ENCODE assay signal across 16 cellular contexts in genomic region chr6:157531169-157531985, GRCh38.
DNase-seq lines count a peak whose midpoint lies in the region; TF ChIP-seq lines count a peak whose summit lies in the region.
"Had no signal": no experiment of that assay in that cellular context is flagged by ENCODE, and none has a peak within 500 bp of the region (broad histone marks: within the 10 kb centered on the region; RNA-seq: fewer than 3 reads in every experiment).

No MANE protein-coding gene starts in this region.

- H3K4me1 ChIP-seq in trophoblast cell (ENCODE audit: control insufficient read depth in 1 of 2, insufficient read depth in 2 of 2, low read length in 2 of 2) = peaks cover 20 to 28% of the 10 kb centered on the region in 2 experiments
- peaks cover 10% of the 10 kb centered on the region for H3K4me1 ChIP-seq in BE2C
- H3K4me1 ChIP-seq in esophagus squamous epithelium = peaks cover 14 to 41% (median 18%) of the 10 kb centered on the region in 3 donors

- no peak overlapping the region for H2BK5ac ChIP-seq in trophoblast cell (ENCODE audit: low read depth, low read length, poor library complexity)

- H3K27ac ChIP-seq in trophoblast cell (ENCODE audit: low read depth, low read length) (no peak overlapping the region), esophagus squamous epithelium (no peak overlapping the region)
- H3K27ac ChIP-seq: VCaP had no signal

- peaks cover 3% of the 10 kb centered on the region for H3K79me1 ChIP-seq in trophoblast cell (ENCODE audit: low read length)

- WGBS in trophoblast cell (ENCODE audit: extremely low coverage, insufficient coverage, insufficient read length) = no CpG with 5 or more reads among the region's 25 CpGs
- WGBS in esophagus squamous epithelium, 2 donors = 92 to 95% methylated on average over 11 to 21 of the region's 25 CpGs

- no peak overlapping the region for H3K4me2 ChIP-seq in trophoblast cell (ENCODE audit: low read length)
- H3K4me2 ChIP-seq: smooth muscle cell had no signal

- H3K4me3 ChIP-seq in trophoblast cell (ENCODE audit: low read depth, low read length) (no peak overlapping the region), BE2C (ENCODE audit: low read depth, low read length) (no peak overlapping the region), esophagus squamous epithelium (no peak overlapping the region)
- H3K4me3 ChIP-seq: MG63 had no signal

- H3K27me3 ChIP-seq in trophoblast cell (ENCODE audit: insufficient read depth, low read length) = no peaks in the 10 kb centered on the region
- H3K27me3 ChIP-seq in BE2C = no peaks in the 10 kb centered on the region
- peaks cover 0 to 12% (median 0%) of the 10 kb centered on the region in 4 donors for H3K27me3 ChIP-seq in esophagus squamous epithelium
- H3K27me3 ChIP-seq: MG63 had no signal

- H3K14ac ChIP-seq in trophoblast cell (ENCODE audit: low read length) = no peak overlapping the region

- peaks cover 2% of the 10 kb centered on the region for H3K9me3 ChIP-seq in trophoblast cell (ENCODE audit: insufficient read depth, low read depth, low read length)
- no peaks in the 10 kb centered on the region for H3K9me3 ChIP-seq in BE2C
- H3K9me3 ChIP-seq in esophagus squamous epithelium = no peaks in the 10 kb centered on the region
- H3K9me3 ChIP-seq: MG63 had no signal

- H3K18ac ChIP-seq in trophoblast cell (ENCODE audit: low read length) = peak overlapping the region; percentile 14

- H2BK120ac ChIP-seq in trophoblast cell (ENCODE audit: insufficient read depth, low read length, poor library complexity) = no peak overlapping the region

- TF ChIP-seq CTCF in BE2C (IDR thresholded peaks at IDR 0.05; ENCODE audit: low read depth, low read length) (no peak), esophagus squamous epithelium (IDR thresholded peaks at IDR 0.05) (no peak)

- H4K12ac ChIP-seq in trophoblast cell (ENCODE audit: low read depth, low read length) = no peak overlapping the region

- no peak overlapping the region for H3K9ac ChIP-seq in trophoblast cell (ENCODE audit: low read length)

- H4K8ac ChIP-seq in trophoblast cell (ENCODE audit: low read depth, low read length) = no peak overlapping the region

- H3K4ac ChIP-seq in trophoblast cell (ENCODE audit: low read depth, low read length) = no peak overlapping the region

- H4K91ac ChIP-seq in trophoblast cell (ENCODE audit: low read depth, low read length) = no peak overlapping the region

- H3K23ac ChIP-seq in trophoblast cell (ENCODE audit: low read length) = no peak overlapping the region

- H2AFZ ChIP-seq in trophoblast cell (ENCODE audit: insufficient read depth, low read length, poor library complexity) = no peak overlapping the region

- no peak overlapping the region for H2BK12ac ChIP-seq in trophoblast cell (ENCODE audit: low read length)

- H2AK5ac ChIP-seq in trophoblast cell (ENCODE audit: low read length) = no peak overlapping the region

- TF ChIP-seq POLR2A in esophagus squamous epithelium (IDR thresholded peaks at IDR 0.05) = no peak

- H3K36me3 ChIP-seq in trophoblast cell (ENCODE audit: control insufficient read depth in 1 of 2, insufficient read depth in 2 of 2, low read length in 2 of 2) (no peaks in the 10 kb centered on the region), BE2C (no peaks in the 10 kb centered on the region), esophagus squamous epithelium (no peaks in the 10 kb centered on the region)
- H3K36me3 ChIP-seq: MG63 had no signal

- DNase-seq in DMS53 treated with DMSO at 0.1 percent for 48 hours (lab: John Stamatoyannopoulos, UW; ENCODE audit: unreplicated experiment) = peak; percentile 46
- peak; percentile 64 for DNase-seq in SW480 (ENCODE audit: low spot score)
- DNase-seq in iPS-NIHi7 (ENCODE audit: extremely low spot score) = peak; percentile 61
- no peak for DNase-seq in trophoblast cell
- no peak for DNase-seq in BE2C
- no peak for DNase-seq in NCI-H2227 treated with DMSO at 0.1 percent for 48 hours (lab: John Stamatoyannopoulos, UW)
- no peak for DNase-seq in NOMO-1 treated with DMSO at 0.1 percent for 48 hours (lab: John Stamatoyannopoulos, UW; ENCODE audit: unreplicated experiment)
- no peak for DNase-seq in esophagus squamous epithelium (lab: John Stamatoyannopoulos, UW)
- DNase-seq: activated CD8-positive, alpha-beta T cell treated with anti-CD3 and anti-CD28 coated beads for 36 hours; activated T-cell treated with anti-CD3 and anti-CD28 coated beads, Interleukin-2, amount 50 U/mL, for 72 hours; MG63; NCI-H2081; RPMI8226; stimulated activated naive CD4-positive, alpha-beta T cell treated with Interleukin-2 at 50 U/mL for 16 hours had no signal

- intact Hi-C loops in esophagus squamous epithelium (cut with DNase I) = no loop called here

- H3K79me2 ChIP-seq in trophoblast cell (ENCODE audit: control insufficient read depth, insufficient read depth, low read length, poor library complexity) = no peaks in the 10 kb centered on the region

Comparison
In these comparisons a context has a peak if more than half of its experiments do, and no peak if none do; other contexts are left out.
1. DNase-seq: peak in DMS53 treated with DMSO at 0.1 percent for 48 hours (single experiment), SW480 (single experiment) and iPS-NIHi7 (single experiment); none in trophoblast cell (0 of 2), BE2C (single experiment), NCI-H2227 treated with DMSO at 0.1 percent for 48 hours (single experiment), NOMO-1 treated with DMSO at 0.1 percent for 48 hours (single experiment) and esophagus squamous epithelium (single experiment).